1 cellular context compared by ENCODE assay signal in the genomic region with DNA sequence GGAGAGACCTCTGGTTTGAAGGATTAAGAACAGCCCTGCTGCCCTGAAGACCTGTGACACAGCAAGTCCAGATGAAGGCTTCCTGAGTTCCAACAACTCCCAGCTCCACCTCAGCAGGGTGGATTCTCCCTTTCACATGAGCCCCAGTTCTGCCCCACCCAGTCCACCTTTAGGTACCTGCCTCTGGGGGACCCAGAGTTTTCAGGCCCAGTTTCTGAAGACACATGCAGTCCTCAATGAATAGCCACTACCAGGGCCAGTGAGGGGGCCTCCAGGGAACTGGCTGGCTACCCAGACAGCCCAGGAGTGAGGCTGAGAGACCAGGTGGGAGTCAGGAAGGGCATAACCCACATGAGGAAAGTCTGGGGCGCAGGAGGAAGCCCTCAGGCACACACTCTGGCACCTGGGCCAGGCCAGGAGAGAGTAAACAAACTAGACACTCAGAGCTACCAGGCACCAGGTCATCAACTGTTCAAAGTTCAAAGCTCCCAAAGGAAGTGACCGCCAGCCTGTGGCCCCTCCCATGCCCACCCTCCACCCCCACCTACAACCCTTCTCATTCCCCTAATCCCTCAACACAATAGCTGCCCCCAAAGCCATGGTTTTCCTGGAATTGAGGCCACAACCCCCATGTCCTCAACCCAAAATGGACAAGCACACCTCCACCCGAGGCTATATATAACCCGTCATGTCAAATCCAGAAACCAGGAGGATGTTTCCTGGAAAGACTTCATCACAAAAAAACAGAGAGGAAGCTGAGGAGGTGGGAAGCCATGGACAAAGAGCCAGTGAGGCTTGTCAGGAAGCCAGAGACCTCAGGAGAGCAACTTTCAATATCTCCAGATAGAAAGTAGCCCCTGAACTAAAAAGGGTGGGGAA.
TF ChIP-seq lines count a peak whose summit lies in the region.

No MANE protein-coding gene starts in this region.

TF ChIP-seq in HepG2, 621 proteins besides CTCF, POLR2A, EP300 and RAD21 (continued from another document and continues in another):
- TF ChIP-seq, protein P1, sequence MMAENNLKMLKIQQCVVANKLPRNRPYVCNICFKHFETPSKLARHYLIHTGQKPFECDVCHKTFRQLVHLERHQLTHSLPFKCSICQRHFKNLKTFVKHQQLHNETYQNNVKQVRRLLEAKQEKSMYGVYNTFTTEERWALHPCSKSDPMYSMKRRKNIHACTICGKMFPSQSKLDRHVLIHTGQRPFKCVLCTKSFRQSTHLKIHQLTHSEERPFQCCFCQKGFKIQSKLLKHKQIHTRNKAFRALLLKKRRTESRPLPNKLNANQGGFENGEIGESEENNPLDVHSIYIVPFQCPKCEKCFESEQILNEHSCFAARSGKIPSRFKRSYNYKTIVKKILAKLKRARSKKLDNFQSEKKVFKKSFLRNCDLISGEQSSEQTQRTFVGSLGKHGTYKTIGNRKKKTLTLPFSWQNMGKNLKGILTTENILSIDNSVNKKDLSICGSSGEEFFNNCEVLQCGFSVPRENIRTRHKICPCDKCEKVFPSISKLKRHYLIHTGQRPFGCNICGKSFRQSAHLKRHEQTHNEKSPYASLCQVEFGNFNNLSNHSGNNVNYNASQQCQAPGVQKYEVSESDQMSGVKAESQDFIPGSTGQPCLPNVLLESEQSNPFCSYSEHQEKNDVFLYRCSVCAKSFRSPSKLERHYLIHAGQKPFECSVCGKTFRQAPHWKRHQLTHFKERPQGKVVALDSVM (CRISPR knock-in tag; IDR thresholded peaks at IDR 0.05) = peak; percentile 40; the same call in 1 of the 2 replicates
- TF ChIP-seq, protein P2, sequence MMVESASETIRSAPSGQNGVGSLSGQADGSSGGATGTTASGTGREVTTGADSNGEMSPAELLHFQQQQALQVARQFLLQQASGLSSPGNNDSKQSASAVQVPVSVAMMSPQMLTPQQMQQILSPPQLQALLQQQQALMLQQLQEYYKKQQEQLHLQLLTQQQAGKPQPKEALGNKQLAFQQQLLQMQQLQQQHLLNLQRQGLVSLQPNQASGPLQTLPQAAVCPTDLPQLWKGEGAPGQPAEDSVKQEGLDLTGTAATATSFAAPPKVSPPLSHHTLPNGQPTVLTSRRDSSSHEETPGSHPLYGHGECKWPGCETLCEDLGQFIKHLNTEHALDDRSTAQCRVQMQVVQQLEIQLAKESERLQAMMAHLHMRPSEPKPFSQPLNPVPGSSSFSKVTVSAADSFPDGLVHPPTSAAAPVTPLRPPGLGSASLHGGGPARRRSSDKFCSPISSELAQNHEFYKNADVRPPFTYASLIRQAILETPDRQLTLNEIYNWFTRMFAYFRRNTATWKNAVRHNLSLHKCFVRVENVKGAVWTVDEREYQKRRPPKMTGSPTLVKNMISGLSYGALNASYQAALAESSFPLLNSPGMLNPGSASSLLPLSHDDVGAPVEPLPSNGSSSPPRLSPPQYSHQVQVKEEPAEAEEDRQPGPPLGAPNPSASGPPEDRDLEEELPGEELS (CRISPR knock-in tag; IDR thresholded peaks at IDR 0.05) = no peak; the same call in 1 of the 2 replicates
- TF ChIP-seq SP1 (IDR thresholded peaks at IDR 0.05) = no peak
- TF ChIP-seq SP1 (CRISPR knock-in tag; IDR thresholded peaks at IDR 0.05) = no peak
- TF ChIP-seq, protein P3, sequence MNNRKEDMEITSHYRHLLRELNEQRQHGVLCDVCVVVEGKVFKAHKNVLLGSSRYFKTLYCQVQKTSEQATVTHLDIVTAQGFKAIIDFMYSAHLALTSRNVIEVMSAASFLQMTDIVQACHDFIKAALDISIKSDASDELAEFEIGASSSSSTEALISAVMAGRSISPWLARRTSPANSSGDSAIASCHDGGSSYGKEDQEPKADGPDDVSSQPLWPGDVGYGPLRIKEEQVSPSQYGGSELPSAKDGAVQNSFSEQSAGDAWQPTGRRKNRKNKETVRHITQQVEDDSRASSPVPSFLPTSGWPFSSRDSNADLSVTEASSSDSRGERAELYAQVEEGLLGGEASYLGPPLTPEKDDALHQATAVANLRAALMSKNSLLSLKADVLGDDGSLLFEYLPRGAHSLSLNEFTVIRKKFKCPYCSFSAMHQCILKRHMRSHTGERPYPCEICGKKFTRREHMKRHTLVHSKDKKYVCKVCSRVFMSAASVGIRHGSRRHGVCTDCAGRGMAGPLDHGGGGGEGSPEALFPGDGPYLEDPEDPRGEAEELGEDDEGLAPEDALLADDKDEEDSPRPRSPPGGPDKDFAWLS (CRISPR knock-in tag; IDR thresholded peaks at IDR 0.05; ENCODE audit: borderline replicate concordance) = 0 out of 2 replicates have a peak, but pooled peaks have one; percentile 39
- TF ChIP-seq PHF5A (CRISPR knock-in tag; IDR thresholded peaks at IDR 0.05; ENCODE audit: low read depth, unreplicated experiment) = no peak
- peak; percentile 48; the same call in 1 of the 2 replicates for TF ChIP-seq KDM6A (CRISPR knock-in tag; IDR thresholded peaks at IDR 0.05; ENCODE audit: low read depth)
- no peak for TF ChIP-seq RBM22 (optimal IDR thresholded peaks at IDR 0.05; ENCODE audit: low read length)
- no peak for TF ChIP-seq BRCA1 (CRISPR knock-in tag; IDR thresholded peaks at IDR 0.05)
- TF ChIP-seq GTF3A (CRISPR knock-in tag; conservative IDR thresholded peaks at IDR 0.05) = no peak
- TF ChIP-seq ZNF670 (CRISPR knock-in tag; IDR thresholded peaks at IDR 0.05; ENCODE audit: borderline replicate concordance) = no peak
- peak; percentile 44; the same call in 1 of the 2 replicates for TF ChIP-seq ELF1 (CRISPR knock-in tag; IDR thresholded peaks at IDR 0.05)
- TF ChIP-seq TAF1 (CRISPR knock-in tag; IDR thresholded peaks at IDR 0.05) = peak; percentile 69
- TF ChIP-seq, protein P4, sequence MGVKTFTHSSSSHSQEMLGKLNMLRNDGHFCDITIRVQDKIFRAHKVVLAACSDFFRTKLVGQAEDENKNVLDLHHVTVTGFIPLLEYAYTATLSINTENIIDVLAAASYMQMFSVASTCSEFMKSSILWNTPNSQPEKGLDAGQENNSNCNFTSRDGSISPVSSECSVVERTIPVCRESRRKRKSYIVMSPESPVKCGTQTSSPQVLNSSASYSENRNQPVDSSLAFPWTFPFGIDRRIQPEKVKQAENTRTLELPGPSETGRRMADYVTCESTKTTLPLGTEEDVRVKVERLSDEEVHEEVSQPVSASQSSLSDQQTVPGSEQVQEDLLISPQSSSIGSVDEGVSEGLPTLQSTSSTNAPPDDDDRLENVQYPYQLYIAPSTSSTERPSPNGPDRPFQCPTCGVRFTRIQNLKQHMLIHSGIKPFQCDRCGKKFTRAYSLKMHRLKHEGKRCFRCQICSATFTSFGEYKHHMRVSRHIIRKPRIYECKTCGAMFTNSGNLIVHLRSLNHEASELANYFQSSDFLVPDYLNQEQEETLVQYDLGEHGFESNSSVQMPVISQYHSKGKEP (CRISPR knock-in tag; IDR thresholded peaks at IDR 0.05) = no peak
- TF ChIP-seq ZNF451 (CRISPR knock-in tag; IDR thresholded peaks at IDR 0.05) = no peak
- TF ChIP-seq ZNF572 (CRISPR knock-in tag; IDR thresholded peaks at IDR 0.05) = peak; percentile 68; the same call in 1 of the 2 replicates
- TF ChIP-seq ZNF501 (CRISPR knock-in tag; IDR thresholded peaks at IDR 0.05) = peak; percentile 66; the same call in 1 of the 2 replicates
- TF ChIP-seq CHD2 (IDR thresholded peaks at IDR 0.05; ENCODE audit: low read depth, low read length) = no peak
- TF ChIP-seq ZEB1 (IDR thresholded peaks at IDR 0.05; ENCODE audit: insufficient replicate concordance, low read depth) = no peak
- 0 out of 2 replicates have a peak, but pooled peaks have one; percentile 63 for TF ChIP-seq ZNF761 (CRISPR knock-in tag; conservative IDR thresholded peaks at IDR 0.05)
- TF ChIP-seq, protein P5, sequence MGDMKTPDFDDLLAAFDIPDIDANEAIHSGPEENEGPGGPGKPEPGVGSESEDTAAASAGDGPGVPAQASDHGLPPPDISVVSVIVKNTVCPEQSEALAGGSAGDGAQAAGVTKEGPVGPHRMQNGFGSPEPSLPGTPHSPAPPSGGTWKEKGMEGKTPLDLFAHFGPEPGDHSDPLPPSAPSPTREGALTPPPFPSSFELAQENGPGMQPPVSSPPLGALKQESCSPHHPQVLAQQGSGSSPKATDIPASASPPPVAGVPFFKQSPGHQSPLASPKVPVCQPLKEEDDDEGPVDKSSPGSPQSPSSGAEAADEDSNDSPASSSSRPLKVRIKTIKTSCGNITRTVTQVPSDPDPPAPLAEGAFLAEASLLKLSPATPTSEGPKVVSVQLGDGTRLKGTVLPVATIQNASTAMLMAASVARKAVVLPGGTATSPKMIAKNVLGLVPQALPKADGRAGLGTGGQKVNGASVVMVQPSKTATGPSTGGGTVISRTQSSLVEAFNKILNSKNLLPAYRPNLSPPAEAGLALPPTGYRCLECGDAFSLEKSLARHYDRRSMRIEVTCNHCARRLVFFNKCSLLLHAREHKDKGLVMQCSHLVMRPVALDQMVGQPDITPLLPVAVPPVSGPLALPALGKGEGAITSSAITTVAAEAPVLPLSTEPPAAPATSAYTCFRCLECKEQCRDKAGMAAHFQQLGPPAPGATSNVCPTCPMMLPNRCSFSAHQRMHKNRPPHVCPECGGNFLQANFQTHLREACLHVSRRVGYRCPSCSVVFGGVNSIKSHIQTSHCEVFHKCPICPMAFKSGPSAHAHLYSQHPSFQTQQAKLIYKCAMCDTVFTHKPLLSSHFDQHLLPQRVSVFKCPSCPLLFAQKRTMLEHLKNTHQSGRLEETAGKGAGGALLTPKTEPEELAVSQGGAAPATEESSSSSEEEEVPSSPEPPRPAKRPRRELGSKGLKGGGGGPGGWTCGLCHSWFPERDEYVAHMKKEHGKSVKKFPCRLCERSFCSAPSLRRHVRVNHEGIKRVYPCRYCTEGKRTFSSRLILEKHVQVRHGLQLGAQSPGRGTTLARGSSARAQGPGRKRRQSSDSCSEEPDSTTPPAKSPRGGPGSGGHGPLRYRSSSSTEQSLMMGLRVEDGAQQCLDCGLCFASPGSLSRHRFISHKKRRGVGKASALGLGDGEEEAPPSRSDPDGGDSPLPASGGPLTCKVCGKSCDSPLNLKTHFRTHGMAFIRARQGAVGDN (CRISPR knock-in tag; IDR thresholded peaks at IDR 0.05) = peak; percentile 73
- TF ChIP-seq ZNF282 (IDR thresholded peaks at IDR 0.05; ENCODE audit: partially characterized antibody) = no peak
- TF ChIP-seq ATF1 (CRISPR knock-in tag; IDR thresholded peaks at IDR 0.05) = no peak
- TF ChIP-seq ZNF703 (CRISPR knock-in tag; IDR thresholded peaks at IDR 0.05; ENCODE audit: borderline replicate concordance) = no peak
- no peak for TF ChIP-seq PHF21A (CRISPR knock-in tag; IDR thresholded peaks at IDR 0.05)
- no peak for TF ChIP-seq ELF4 (CRISPR knock-in tag; IDR thresholded peaks at IDR 0.05; ENCODE audit: borderline replicate concordance)
- peak; percentile 45; the same call in 1 of the 2 replicates for TF ChIP-seq IRF2 (CRISPR knock-in tag; IDR thresholded peaks at IDR 0.05)
- 0 out of 2 replicates have a peak, but pooled peaks have one; percentile 58 for TF ChIP-seq HNRNPL (IDR thresholded peaks at IDR 0.05; ENCODE audit: low read depth, low read length)
- no peak for TF ChIP-seq ZNF614 (CRISPR knock-in tag; IDR thresholded peaks at IDR 0.05; ENCODE audit: borderline replicate concordance)
- TF ChIP-seq HNRNPLL (IDR thresholded peaks at IDR 0.05; ENCODE audit: low read depth, low read length, poor library complexity, severe bottlenecking) = no peak
- no peak; the same call in 1 of the 2 replicates for TF ChIP-seq ZNF350 (CRISPR knock-in tag; IDR thresholded peaks at IDR 0.05; ENCODE audit: borderline replicate concordance, low read depth)
- TF ChIP-seq ZNF75D (CRISPR knock-in tag; IDR thresholded peaks at IDR 0.05; ENCODE audit: borderline replicate concordance) = no peak
- TF ChIP-seq ZNF839 (CRISPR knock-in tag; IDR thresholded peaks at IDR 0.05; ENCODE audit: borderline replicate concordance) = no peak; the same call in 1 of the 2 replicates
- TF ChIP-seq MTA1 (CRISPR knock-in tag; IDR thresholded peaks at IDR 0.05; ENCODE audit: borderline replicate concordance) = peak; percentile 73; the same call in 1 of the 2 replicates
- peak; percentile 89 for TF ChIP-seq MED1 (CRISPR knock-in tag; IDR thresholded peaks at IDR 0.05)
- no peak for TF ChIP-seq ZFP37 (CRISPR knock-in tag; IDR thresholded peaks at IDR 0.05; ENCODE audit: borderline replicate concordance)
- no peak for TF ChIP-seq TMF1 (CRISPR knock-in tag; IDR thresholded peaks at IDR 0.05; ENCODE audit: low read depth)
- no peak for TF ChIP-seq NFE2 (CRISPR knock-in tag; IDR thresholded peaks at IDR 0.05)
- TF ChIP-seq, protein P6, sequence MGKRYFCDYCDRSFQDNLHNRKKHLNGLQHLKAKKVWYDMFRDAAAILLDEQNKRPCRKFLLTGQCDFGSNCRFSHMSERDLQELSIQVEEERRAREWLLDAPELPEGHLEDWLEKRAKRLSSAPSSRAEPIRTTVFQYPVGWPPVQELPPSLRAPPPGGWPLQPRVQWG (CRISPR knock-in tag; IDR thresholded peaks at IDR 0.05; ENCODE audit: borderline replicate concordance, low read depth) = no peak
- TF ChIP-seq XRCC5 (optimal IDR thresholded peaks at IDR 0.05; ENCODE audit: low read length) = no peak
- no peak for TF ChIP-seq ZNF326 (CRISPR knock-in tag; IDR thresholded peaks at IDR 0.05; ENCODE audit: borderline replicate concordance)
- TF ChIP-seq ZNF557 (CRISPR knock-in tag; IDR thresholded peaks at IDR 0.05) = no peak
- TF ChIP-seq, protein P7, sequence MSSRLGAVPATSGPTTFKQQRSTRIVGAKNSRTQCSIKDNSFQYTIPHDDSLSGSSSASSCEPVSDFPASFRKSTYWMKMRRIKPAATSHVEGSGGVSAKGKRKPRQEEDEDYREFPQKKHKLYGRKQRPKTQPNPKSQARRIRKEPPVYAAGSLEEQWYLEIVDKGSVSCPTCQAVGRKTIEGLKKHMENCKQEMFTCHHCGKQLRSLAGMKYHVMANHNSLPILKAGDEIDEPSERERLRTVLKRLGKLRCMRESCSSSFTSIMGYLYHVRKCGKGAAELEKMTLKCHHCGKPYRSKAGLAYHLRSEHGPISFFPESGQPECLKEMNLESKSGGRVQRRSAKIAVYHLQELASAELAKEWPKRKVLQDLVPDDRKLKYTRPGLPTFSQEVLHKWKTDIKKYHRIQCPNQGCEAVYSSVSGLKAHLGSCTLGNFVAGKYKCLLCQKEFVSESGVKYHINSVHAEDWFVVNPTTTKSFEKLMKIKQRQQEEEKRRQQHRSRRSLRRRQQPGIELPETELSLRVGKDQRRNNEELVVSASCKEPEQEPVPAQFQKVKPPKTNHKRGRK (CRISPR knock-in tag; IDR thresholded peaks at IDR 0.05) = no peak
- TF ChIP-seq TGIF2 (CRISPR knock-in tag; IDR thresholded peaks at IDR 0.05) = no peak; the same call in 1 of the 2 replicates
- no peak for TF ChIP-seq ZBTB7A (CRISPR knock-in tag; IDR thresholded peaks at IDR 0.05)
- no peak for TF ChIP-seq ZNF234 (CRISPR knock-in tag; conservative IDR thresholded peaks at IDR 0.05)
- TF ChIP-seq CHD4 (IDR thresholded peaks at IDR 0.05; ENCODE audit: borderline replicate concordance, low read length) = no peak
- TF ChIP-seq POLR2G (IDR thresholded peaks at IDR 0.05; ENCODE audit: low read depth, low read length) = peak; percentile 77; the same call in 1 of the 2 replicates
- TF ChIP-seq DNMT1 (CRISPR knock-in tag; IDR thresholded peaks at IDR 0.05) = no peak
- TF ChIP-seq YY1 (IDR thresholded peaks at IDR 0.05; ENCODE audit: insufficient read depth, insufficient replicate concordance, low read depth, low read length) = no peak
- TF ChIP-seq PHF20 (CRISPR knock-in tag; IDR thresholded peaks at IDR 0.05) = no peak
- TF ChIP-seq, protein P8, sequence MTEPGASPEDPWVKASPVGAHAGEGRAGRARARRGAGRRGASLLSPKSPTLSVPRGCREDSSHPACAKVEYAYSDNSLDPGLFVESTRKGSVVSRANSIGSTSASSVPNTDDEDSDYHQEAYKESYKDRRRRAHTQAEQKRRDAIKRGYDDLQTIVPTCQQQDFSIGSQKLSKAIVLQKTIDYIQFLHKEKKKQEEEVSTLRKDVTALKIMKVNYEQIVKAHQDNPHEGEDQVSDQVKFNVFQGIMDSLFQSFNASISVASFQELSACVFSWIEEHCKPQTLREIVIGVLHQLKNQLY (CRISPR knock-in tag; IDR thresholded peaks at IDR 0.05) = peak; percentile 77
- TF ChIP-seq SMAD9 (CRISPR knock-in tag; IDR thresholded peaks at IDR 0.05) = no peak
- TF ChIP-seq ZMYM2 (CRISPR knock-in tag; IDR thresholded peaks at IDR 0.05) = no peak
- TF ChIP-seq ZNF780A (CRISPR knock-in tag; IDR thresholded peaks at IDR 0.05) = no peak
